In genomic region chr17:49365667-49366066, GRCh38 we compare ENCODE assay signal across 9 cellular contexts. TPM values are rescaled to one million over a fixed set of nuclear protein-coding genes. Genes with fewer than 3 reads are reported as not detected.
DNase-seq lines count a peak whose midpoint lies in the region; ATAC-seq, FAIRE-seq and TF ChIP-seq lines count a peak whose summit lies in the region.
"Had no signal": no experiment of that assay in that cellular context is flagged by ENCODE, and none has a peak within 500 bp of the region (broad histone marks: within the 10 kb centered on the region; RNA-seq: fewer than 3 reads in every experiment).

No MANE protein-coding gene starts in this region.

- no peaks in the 10 kb centered on the region for H3K36me3 ChIP-seq in K562 (ENCODE audit: control insufficient read depth, insufficient read depth, low read length)
- H3K36me3 ChIP-seq in gastrocnemius medialis = no peaks in the 10 kb centered on the region

- H3K4me2 ChIP-seq in K562 (ENCODE audit: insufficient read depth, low read length) = no peak overlapping the region

- TF ChIP-seq POLR2A in K562 (conservative IDR thresholded peaks at IDR 0.05) = no peak
- no peak for TF ChIP-seq POLR2A in gastrocnemius medialis (IDR thresholded peaks at IDR 0.05)

- in situ Hi-C loops in K562 (cut with MboI) (no loop called here), GM13977 (cut with MboI; ENCODE audit: low pct_unique_long_range_greater_than_20kb, low sequenced_read_pairs, unreplicated experiment) (no loop called here), gastrocnemius medialis (cut with MboI; ENCODE audit: low sequenced_read_pairs in 4 of 4) (no loop called here)

- H2AFZ ChIP-seq in K562 (ENCODE audit: low read depth, low read length) = peak overlapping the region; percentile 18; the same call in 1 of the 2 replicates

- ATAC-seq in K562 (no peak), GM19395 (IDR thresholded peaks at IDR 0.05; ENCODE audit: unreplicated experiment) (no peak), gastrocnemius medialis (no peak)

- intact Hi-C loops in K562 (cut with micrococcal nuclease) (no loop called here), gastrocnemius medialis (cut with DNase I; ENCODE audit: low total_unique reads) (no loop called here)

- POLR2A ChIA-PET in K562 (lab: Yijun Ruan, JAX) = interaction anchor here (0.6 to 1.2 kb wide), 2 partner anchors 9 to 166 kb away, joined by 3 to 4 read pairs; no protein-coding TSS in a partner anchor

- H3K4me1 Mint-ChIP-seq in activated naive CD4-positive, alpha-beta T cell treated with anti-CD3 and anti-CD28 coated beads, Interleukin-2, amount 10 ng/mL, durations not matched to agents 7 days and 5 days = peaks cover 38% of the 10 kb centered on the region
- peaks cover 9% of the 10 kb centered on the region for H3K4me1 Mint-ChIP-seq in nephron

- H3K27me3 Mint-ChIP-seq in activated naive CD4-positive, alpha-beta T cell treated with anti-CD3 and anti-CD28 coated beads, Interleukin-2, amount 10 ng/mL, durations not matched to agents 7 days and 5 days = peaks cover 8% of the 10 kb centered on the region
- no peaks in the 10 kb centered on the region for H3K27me3 Mint-ChIP-seq in nephron (ENCODE audit: low read depth)

- H3K4me1 ChIP-seq in K562 (replicated peaks in 1 of 2; ENCODE audit: control insufficient read depth in 2 of 2, insufficient read depth in 2 of 2, low read length in 2 of 2) (peaks cover 15 to 18% of the 10 kb centered on the region in 2 experiments; a peak in 4 of 5 replicates), gastrocnemius medialis (peaks cover 2 to 7% of the 10 kb centered on the region in 2 donors)

- WGBS in K562 (ENCODE audit: insufficient coverage, low coverage, missing lambda C conversion rate) = 18% methylated on average over 2 of the region's 2 CpGs

- TF ChIP-seq EP300 in K562 (IDR thresholded peaks at IDR 0.05; ENCODE audit: low read length) = no peak

- H3K4me3 ChIP-seq in K562 (no peak overlapping the region), gastrocnemius medialis (no peak overlapping the region)

- no TSS peak for BruUV-seq in K562 (replicated peaks; lab: Mats Ljungman, UMichigan)

- peak; percentile 20 to 70 (median 34); a peak in 4 of 6 replicates for TF ChIP-seq CTCF in K562 (IDR thresholded peaks at IDR 0.05 in 2 of 3, conservative IDR thresholded peaks at IDR 0.05 in 1 of 3; ENCODE audit: insufficient read depth in 2 of 3, low read depth in 1 of 3, low read length in 3 of 3)
- TF ChIP-seq CTCF in nephron (IDR thresholded peaks at IDR 0.05; ENCODE audit: unreplicated experiment in 3 of 3) = no peak
- no peak for TF ChIP-seq CTCF in GM13977 (IDR thresholded peaks at IDR 0.05; ENCODE audit: extremely low read depth, insufficient read depth, missing control alignments)
- peak in 1 of 5 experiments; percentile 6 for TF ChIP-seq CTCF in gastrocnemius medialis (IDR thresholded peaks at IDR 0.05 in 4 of 5, conservative IDR thresholded peaks at IDR 0.05 in 1 of 5)

- no peaks in the 10 kb centered on the region for H3K27me3 ChIP-seq in K562 (ENCODE audit: control insufficient read depth in 2 of 2, insufficient read depth in 2 of 2, low read length in 2 of 2)
- H3K27me3 ChIP-seq in gastrocnemius medialis = no peaks in the 10 kb centered on the region

- peaks cover 11% of the 10 kb centered on the region for H3K36me3 Mint-ChIP-seq in activated naive CD4-positive, alpha-beta T cell treated with anti-CD3 and anti-CD28 coated beads, Interleukin-2, amount 10 ng/mL, durations not matched to agents 7 days and 5 days
- H3K36me3 Mint-ChIP-seq in nephron (ENCODE audit: low read depth) = no peaks in the 10 kb centered on the region

- peaks cover 9% of the 10 kb centered on the region for H3K79me2 ChIP-seq in K562 (ENCODE audit: control insufficient read depth, insufficient read depth, low read length)

- H3K9ac ChIP-seq in K562 (ENCODE audit: insufficient read depth in 1 of 2, low read depth in 2 of 2, low read length in 2 of 2) = no peak overlapping the region

- H3K27ac ChIP-seq in K562 (ENCODE audit: extremely low read depth, low read depth, low read length) (no peak overlapping the region), gastrocnemius medialis (no peak overlapping the region)

- no peaks in the 10 kb centered on the region for H3K9me1 ChIP-seq in K562 (ENCODE audit: control insufficient read depth, insufficient read depth, low read length)

- peak overlapping the region; percentile 53 for H3K27ac Mint-ChIP-seq in activated naive CD4-positive, alpha-beta T cell treated with anti-CD3 and anti-CD28 coated beads, Interleukin-2, amount 10 ng/mL, durations not matched to agents 7 days and 5 days
- no peak overlapping the region for H3K27ac Mint-ChIP-seq in nephron

- H3K4me3 Mint-ChIP-seq in activated naive CD4-positive, alpha-beta T cell treated with anti-CD3 and anti-CD28 coated beads, Interleukin-2, amount 10 ng/mL, durations not matched to agents 7 days and 5 days = no peak overlapping the region
- H3K4me3 Mint-ChIP-seq in nephron = peak overlapping the region; percentile 58 to 80 (median 67)

- no peaks in the 10 kb centered on the region; the same call in 1 of the 2 replicates for H4K20me1 ChIP-seq in K562 (replicated peaks; ENCODE audit: control insufficient read depth, insufficient read depth, low read length)

- peak; percentile 58 for DNase-seq in activated naive CD4-positive, alpha-beta T cell treated with anti-CD3 and anti-CD28 coated beads, Interleukin-2, amount 10 ng/mL, durations not matched to agents 7 days and 5 days
- DNase-seq in activated naive CD4-positive, alpha-beta T cell treated with Interleukin-2 at 50 U/mL for 16 hours = no peak
- peak; percentile 49 for DNase-seq in NCI-H2196 (lab: John Stamatoyannopoulos, UW; ENCODE audit: unreplicated experiment)
- DNase-seq in K562 (ENCODE audit: extremely low read depth in 1 of 4, low spot score in 3 of 4) = peak in 1 of 4 experiments; percentile 37
- DNase-seq in GM13977 (ENCODE audit: low spot score) = no peak
- DNase-seq in gastrocnemius medialis = no peak

- H3K9me3 Mint-ChIP-seq in activated naive CD4-positive, alpha-beta T cell treated with anti-CD3 and anti-CD28 coated beads, Interleukin-2, amount 10 ng/mL, durations not matched to agents 7 days and 5 days = no peaks in the 10 kb centered on the region
- H3K9me3 Mint-ChIP-seq in nephron = no peaks in the 10 kb centered on the region

- CTCF ChIA-PET in activated naive CD4-positive, alpha-beta T cell treated with anti-CD3 and anti-CD28 coated beads, Interleukin-2, amount 10 ng/mL, durations not matched to agents 7 days and 5 days (lab: Charles Lee) = interaction anchor here (8.6 kb wide), 1 partner anchor 48 kb away, joined by 104 read pairs; no protein-coding TSS in a partner anchor
- CTCF ChIA-PET in K562 (lab: Yijun Ruan, JAX; ENCODE audit: low intra/inter-chr PET ratio) = no interaction called here

- TF ChIP-seq RAD21 in K562 (CRISPR knock-in tag; conservative IDR thresholded peaks at IDR 0.05 in 1 of 2, IDR thresholded peaks at IDR 0.05 in 1 of 2) = no peak

- no peak for FAIRE-seq in K562 (lab: Jason Lieb, UNC)
- FAIRE-seq: GM18507 had no signal

- H3K9me3 ChIP-seq in K562 (replicated peaks; ENCODE audit: control insufficient read depth, insufficient read depth, low read depth, low read length) (no peaks in the 10 kb centered on the region), gastrocnemius medialis (no peaks in the 10 kb centered on the region)

TF ChIP-seq in K562, 482 proteins besides CTCF, POLR2A, EP300 and RAD21 (continues in another document):
- TF ChIP-seq TCF15 (CRISPR knock-in tag; IDR thresholded peaks at IDR 0.05) = no peak
- no peak for TF ChIP-seq ILF3 (IDR thresholded peaks at IDR 0.05; ENCODE audit: borderline replicate concordance)

RNA-seq across cellular contexts. Expression of gene ZNF652, which starts 3.6 kb away (rescaled TPM):
- total RNA-seq in K562 (2011; cell fraction: chromatin; rRNA removed; ENCODE audit: low replicate concordance) = 8.2 and 25.2 TPM in 2 replicates
- 5.3 and 8.6 TPM in 2 replicates for total RNA-seq in K562 (2011; cell fraction: nucleolus; rRNA removed)
- 14.1 and 23.3 TPM in 2 replicates for total RNA-seq in K562 (2011; cell fraction: nucleoplasm; rRNA removed)
- total RNA-seq in K562 (2014; rRNA removed) (6.9 and 9.7 TPM in 2 replicates), K562 (2014; rRNA removed; fragmentation: Illumina TruSeq; extraction: Trizol) (13.0 and 13.1 TPM in 2 replicates), K562 (2015; rRNA removed; fragmentation: Illumina TruSeq; extraction: Trizol) (15.5 and 15.8 TPM in 2 replicates), K562 (2021) (12.9 and 15.2 TPM in 2 replicates), gastrocnemius medialis (10 to 100 TPM; 32.8 to 49.6 (median 41.1) TPM)
- polyA plus RNA-seq in K562 (2011; rRNA removed) (8.6 and 13.3 TPM in 2 replicates), K562 (2014; fragmentation: Illumina TruSeq; extraction: Trizol) (4.8 and 5.2 TPM in 2 replicates), K562 (2014; fragmentation: Nextera tagmentation; extraction: Ambion mirVana) (1 to 10 TPM; 6.1 to 7.8 TPM), K562 (2014; rRNA removed) (4.7 and 5.1 TPM in 2 replicates)
- 3.4 and 8.5 TPM in 2 replicates for polyA plus RNA-seq in K562 (2011; cell fraction: cytosol; rRNA removed)
- polyA plus RNA-seq in K562 (2011; cell fraction: nucleus; rRNA removed) = 6.3 and 11.5 TPM in 2 replicates
- polyA plus RNA-seq in K562 (2012) = 3.9 and 4.3 TPM in 2 replicates
- polyA minus RNA-seq in K562 (2011; rRNA and poly(A)+ RNA removed) = 33.6 and 48.2 TPM in 2 replicates
- polyA minus RNA-seq in K562 (2011; cell fraction: cytosol; rRNA and poly(A)+ RNA removed) = 17.8 and 20.3 TPM in 2 replicates
- 4.7 and 12.3 TPM in 2 replicates for polyA minus RNA-seq in K562 (2011; cell fraction: nucleus; rRNA and poly(A)+ RNA removed)

RNA-seq across cellular contexts. Expression of gene PHB1, which starts 49.0 kb away (rescaled TPM):
- total RNA-seq in K562 (2011; cell fraction: chromatin; rRNA removed; ENCODE audit: low replicate concordance) = 85.2 and 139 TPM in 2 replicates
- total RNA-seq in K562 (2011; cell fraction: nucleolus; rRNA removed) = 115 and 129 TPM in 2 replicates
- 138 and 143 TPM in 2 replicates for total RNA-seq in K562 (2011; cell fraction: nucleoplasm; rRNA removed)
- total RNA-seq in K562 (2014; rRNA removed) = 252 and 320 TPM in 2 replicates
- total RNA-seq in K562 (2014; rRNA removed; fragmentation: Illumina TruSeq; extraction: Trizol) = 307 and 349 TPM in 2 replicates
- 259 and 265 TPM in 2 replicates for total RNA-seq in K562 (2015; rRNA removed; fragmentation: Illumina TruSeq; extraction: Trizol)
- total RNA-seq in K562 (2021) = 447 and 460 TPM in 2 replicates
- 818 and 879 TPM in 2 replicates for polyA plus RNA-seq in K562 (2011; rRNA removed)
- 709 and 767 TPM in 2 replicates for polyA plus RNA-seq in K562 (2011; cell fraction: cytosol; rRNA removed)
- 244 and 297 TPM in 2 replicates for polyA plus RNA-seq in K562 (2011; cell fraction: nucleus; rRNA removed)
- polyA plus RNA-seq in K562 (2012) = 257 and 546 TPM in 2 replicates
- 486 and 570 TPM in 2 replicates for polyA plus RNA-seq in K562 (2014; fragmentation: Illumina TruSeq; extraction: Trizol)
- polyA plus RNA-seq in K562 (2014; fragmentation: Nextera tagmentation; extraction: Ambion mirVana) = 100 to 1,000 TPM; 191 to 412 TPM
- 322 and 377 TPM in 2 replicates for polyA plus RNA-seq in K562 (2014; rRNA removed)
- polyA minus RNA-seq in K562 (2011; rRNA and poly(A)+ RNA removed) = 533 and 763 TPM in 2 replicates
- 146 and 192 TPM in 2 replicates for polyA minus RNA-seq in K562 (2011; cell fraction: cytosol; rRNA and poly(A)+ RNA removed)
- 40.4 and 68.0 TPM in 2 replicates for polyA minus RNA-seq in K562 (2011; cell fraction: nucleus; rRNA and poly(A)+ RNA removed)
- total RNA-seq in gastrocnemius medialis = 100 to 1,000 TPM; 102 to 137 (median 116) TPM

Comparison
In these comparisons a context has a peak if more than half of its experiments do, and no peak if none do; other contexts are left out.
1. DNase-seq: peak in activated naive CD4-positive, alpha-beta T cell treated with anti-CD3 and anti-CD28 coated beads, Interleukin-2, amount 10 ng/mL, durations not matched to agents 7 days and 5 days (single experiment) and NCI-H2196 (single experiment); none in activated naive CD4-positive, alpha-beta T cell treated with Interleukin-2 at 50 U/mL for 16 hours (single experiment), GM13977 (single experiment) and gastrocnemius medialis (0 of 2).
2. CTCF ChIP-seq: peak in K562 (3 of 3); none in nephron (0 of 3) and GM13977 (single experiment).